Comparison of ENCODE assay signal across 28 cellular contexts in genomic region chr20:50083034-50083433, GRCh38. TPM values are rescaled to one million over a fixed set of nuclear protein-coding genes. Genes with fewer than 3 reads are reported as not detected.
DNase-seq lines count a peak whose midpoint lies in the region; ATAC-seq and TF ChIP-seq lines count a peak whose summit lies in the region.
"Had no signal": no experiment of that assay in that cellular context is flagged by ENCODE, and none has a peak within 500 bp of the region (broad histone marks: within the 10 kb centered on the region; RNA-seq: fewer than 3 reads in every experiment).

No MANE protein-coding gene starts in this region.

- no peak overlapping the region for H3K4me2 ChIP-seq in osteoblast (ENCODE audit: insufficient read depth, low read length)

- peaks cover 66% of the 10 kb centered on the region for H3K36me3 Mint-ChIP-seq in activated T-cell treated with anti-CD3 and anti-CD28 coated beads, Interleukin-2, amount 50 U/mL, for 24 hours (ENCODE audit: low read depth)
- peaks cover 16% of the 10 kb centered on the region for H3K36me3 Mint-ChIP-seq in activated T-cell treated with anti-CD3 and anti-CD28 coated beads, Interleukin-2, amount 50 U/mL, for 4 hours (ENCODE audit: insufficient read depth)
- peaks cover 6% of the 10 kb centered on the region for H3K36me3 Mint-ChIP-seq in natural killer cell
- H3K36me3 Mint-ChIP-seq in natural killer cell treated with Interleukin-12 subunit alpha and Interleukin-12 subunit beta and Interleukin-15 and Interleukin-18, amount 100 ng/mL, for 72 hours = peaks cover 6% of the 10 kb centered on the region
- peaks cover 22% of the 10 kb centered on the region for H3K36me3 Mint-ChIP-seq in activated T-helper 1 cell treated with anti-CD3 and anti-CD28 coated beads, Interleukin-12 subunit alpha, Interleukin-12 subunit beta, Interleukin-2, Interleukin-4 antibody, amounts not matched to agents 30 ng/mL and 10 ng/mL and 1 ng/mL, durations not matched to agents 14 hours and 24 hours and 36 hours (ENCODE audit: low read depth)

- peaks cover 31% of the 10 kb centered on the region for H3K36me3 ChIP-seq in osteoblast (ENCODE audit: insufficient read depth, low read length)

- peaks cover 23% of the 10 kb centered on the region for H3K4me1 ChIP-seq in osteoblast (ENCODE audit: insufficient read depth, low read length)

- ATAC-seq in activated T-cell treated with anti-CD3 and anti-CD28 coated beads, Interleukin-2, amount 50 U/mL, for 4 hours = no peak
- ATAC-seq in natural killer cell (no peak), GM18867 (IDR thresholded peaks at IDR 0.05; ENCODE audit: unreplicated experiment) (no peak)
- ATAC-seq in natural killer cell treated with Interleukin-12 subunit alpha and Interleukin-12 subunit beta and Interleukin-15 and Interleukin-18, amount 100 ng/mL, for 72 hours = no peak

- H3K79me2 ChIP-seq in osteoblast (ENCODE audit: insufficient read depth, low read length) = peaks cover 47% of the 10 kb centered on the region

- H3K27me3 Mint-ChIP-seq in activated T-cell treated with anti-CD3 and anti-CD28 coated beads, Interleukin-2, amount 50 U/mL, for 24 hours = no peaks in the 10 kb centered on the region
- no peaks in the 10 kb centered on the region for H3K27me3 Mint-ChIP-seq in activated T-cell treated with anti-CD3 and anti-CD28 coated beads, Interleukin-2, amount 50 U/mL, for 4 hours (ENCODE audit: low read depth)
- H3K27me3 Mint-ChIP-seq in natural killer cell (ENCODE audit: low read depth in 2 of 2) = no peaks in the 10 kb centered on the region
- H3K27me3 Mint-ChIP-seq in natural killer cell treated with Interleukin-12 subunit alpha and Interleukin-12 subunit beta and Interleukin-15 and Interleukin-18, amount 100 ng/mL, for 72 hours = no peaks in the 10 kb centered on the region
- no peaks in the 10 kb centered on the region for H3K27me3 Mint-ChIP-seq in activated T-helper 1 cell treated with anti-CD3 and anti-CD28 coated beads, Interleukin-12 subunit alpha, Interleukin-12 subunit beta, Interleukin-2, Interleukin-4 antibody, amounts not matched to agents 30 ng/mL and 10 ng/mL and 1 ng/mL, durations not matched to agents 14 hours and 24 hours and 36 hours (ENCODE audit: insufficient read depth)
- H3K27me3 Mint-ChIP-seq: CD8-positive, alpha-beta memory T cell had no signal

- no peak overlapping the region for H3K4me3 Mint-ChIP-seq in activated T-cell treated with anti-CD3 and anti-CD28 coated beads, Interleukin-2, amount 50 U/mL, for 24 hours
- H3K4me3 Mint-ChIP-seq in activated T-cell treated with anti-CD3 and anti-CD28 coated beads, Interleukin-2, amount 50 U/mL, for 4 hours = no peak overlapping the region
- no peak overlapping the region for H3K4me3 Mint-ChIP-seq in natural killer cell
- no peak overlapping the region for H3K4me3 Mint-ChIP-seq in natural killer cell treated with Interleukin-12 subunit alpha and Interleukin-12 subunit beta and Interleukin-15 and Interleukin-18, amount 100 ng/mL, for 72 hours
- H3K4me3 Mint-ChIP-seq in activated T-helper 1 cell treated with anti-CD3 and anti-CD28 coated beads, Interleukin-12 subunit alpha, Interleukin-12 subunit beta, Interleukin-2, Interleukin-4 antibody, amounts not matched to agents 30 ng/mL and 10 ng/mL and 1 ng/mL, durations not matched to agents 14 hours and 24 hours and 36 hours = no peak overlapping the region
- H3K4me3 Mint-ChIP-seq: CD14-positive monocyte had no signal

- H3K9me3 Mint-ChIP-seq in activated T-cell treated with anti-CD3 and anti-CD28 coated beads, Interleukin-2, amount 50 U/mL, for 24 hours = no peaks in the 10 kb centered on the region
- no peaks in the 10 kb centered on the region for H3K9me3 Mint-ChIP-seq in activated T-cell treated with anti-CD3 and anti-CD28 coated beads, Interleukin-2, amount 50 U/mL, for 4 hours
- H3K9me3 Mint-ChIP-seq in natural killer cell = no peaks in the 10 kb centered on the region
- H3K9me3 Mint-ChIP-seq in natural killer cell treated with Interleukin-12 subunit alpha and Interleukin-12 subunit beta and Interleukin-15 and Interleukin-18, amount 100 ng/mL, for 72 hours = no peaks in the 10 kb centered on the region
- no peaks in the 10 kb centered on the region for H3K9me3 Mint-ChIP-seq in activated T-helper 1 cell treated with anti-CD3 and anti-CD28 coated beads, Interleukin-12 subunit alpha, Interleukin-12 subunit beta, Interleukin-2, Interleukin-4 antibody, amounts not matched to agents 30 ng/mL and 10 ng/mL and 1 ng/mL, durations not matched to agents 14 hours and 24 hours and 36 hours
- H3K9me3 Mint-ChIP-seq: CD14-positive monocyte; CD8-positive, alpha-beta memory T cell had no signal

- no peak overlapping the region for H2AFZ ChIP-seq in osteoblast (ENCODE audit: low read length)
- H2AFZ ChIP-seq: GM23248 had no signal

- H3K27ac ChIP-seq in osteoblast (ENCODE audit: low read depth, low read length) = no peak overlapping the region
- H3K27ac ChIP-seq: GM23248, SJCRH30 had no signal

- TF ChIP-seq CTCF in natural killer cell (IDR thresholded peaks at IDR 0.05) (no peak), osteoblast (IDR thresholded peaks at IDR 0.05; ENCODE audit: extremely low read depth, low read depth, low read length) (no peak)

- peak; percentile 22 for DNase-seq in activated T-cell treated with anti-CD3 and anti-CD28 coated beads, Interleukin-2, amount 50 U/mL, for 24 hours
- no peak for DNase-seq in activated T-cell treated with anti-CD3 and anti-CD28 coated beads, Interleukin-2, amount 50 U/mL, for 4 hours
- DNase-seq in natural killer cell (peak; percentile 14), osteoblast (ENCODE audit: insufficient read length, low spot score, missing footprints) (peak; percentile 22), amniotic stem cell (lab: John Stamatoyannopoulos, UW) (no peak)
- no peak for DNase-seq in natural killer cell treated with Interleukin-12 subunit alpha and Interleukin-12 subunit beta and Interleukin-15 and Interleukin-18, amount 100 ng/mL, for 72 hours (ENCODE audit: low spot score)
- no peak for DNase-seq in activated T-helper 1 cell treated with anti-CD3 and anti-CD28 coated beads, Interleukin-12 subunit alpha, Interleukin-12 subunit beta, Interleukin-2, Interleukin-4 antibody, amounts not matched to agents 30 ng/mL and 10 ng/mL and 1 ng/mL, durations not matched to agents 14 hours and 24 hours and 36 hours (ENCODE audit: low spot score)
- DNase-seq: 8988T; ACHN; BE2C; CD8-positive, alpha-beta memory T cell; DMS 273 treated with DMSO at 0.1 percent for 48 hours; DMS79 treated with DMSO at 0.1 percent for 48 hours; GF-D8; GM23248; H7; KG1; MG63; NCI-H1105 treated with DMSO at 0.1 percent for 48 hours; NCI-H146; NCI-H1930; NCI-H2107; NCI-H446; NCI-H524 treated with DMSO at 0.1 percent for 48 hours; NCI-H774; SJCRH30 had no signal

- intact Hi-C loops in natural killer cell (cut with micrococcal nuclease) = no loop called here
- intact Hi-C loops in activated T-helper 1 cell treated with anti-CD3 and anti-CD28 coated beads, Interleukin-12 subunit alpha, Interleukin-12 subunit beta, Interleukin-2, Interleukin-4 antibody, amounts not matched to agents 30 ng/mL and 10 ng/mL and 1 ng/mL, durations not matched to agents 14 hours and 24 hours and 36 hours (cut with micrococcal nuclease) = no loop called here

- H3K27ac Mint-ChIP-seq in activated T-cell treated with anti-CD3 and anti-CD28 coated beads, Interleukin-2, amount 50 U/mL, for 24 hours = peak overlapping the region; percentile 38
- no peak overlapping the region for H3K27ac Mint-ChIP-seq in natural killer cell
- H3K27ac Mint-ChIP-seq in natural killer cell treated with Interleukin-12 subunit alpha and Interleukin-12 subunit beta and Interleukin-15 and Interleukin-18, amount 100 ng/mL, for 72 hours = no peak overlapping the region
- no peak overlapping the region for H3K27ac Mint-ChIP-seq in activated T-helper 1 cell treated with anti-CD3 and anti-CD28 coated beads, Interleukin-12 subunit alpha, Interleukin-12 subunit beta, Interleukin-2, Interleukin-4 antibody, amounts not matched to agents 30 ng/mL and 10 ng/mL and 1 ng/mL, durations not matched to agents 14 hours and 24 hours and 36 hours
- H3K27ac Mint-ChIP-seq: CD14-positive monocyte had no signal

- peaks cover 25% of the 10 kb centered on the region for H4K20me1 ChIP-seq in osteoblast (ENCODE audit: insufficient read depth, low read length)

- H3K27me3 ChIP-seq in osteoblast (ENCODE audit: insufficient read depth, low read length) = no peaks in the 10 kb centered on the region
- H3K27me3 ChIP-seq: BE2C, MG63, SJCRH30 had no signal

- H3K9me3 ChIP-seq in osteoblast (ENCODE audit: low read depth, low read length) = no peaks in the 10 kb centered on the region
- H3K9me3 ChIP-seq: BE2C, MG63, SJCRH30 had no signal

- peaks cover 17% of the 10 kb centered on the region for H3K4me1 Mint-ChIP-seq in activated T-cell treated with anti-CD3 and anti-CD28 coated beads, Interleukin-2, amount 50 U/mL, for 24 hours (ENCODE audit: low read depth)
- H3K4me1 Mint-ChIP-seq in activated T-cell treated with anti-CD3 and anti-CD28 coated beads, Interleukin-2, amount 50 U/mL, for 4 hours (ENCODE audit: low read depth) = peaks cover 16% of the 10 kb centered on the region
- peaks cover 21 to 30% of the 10 kb centered on the region in 2 donors for H3K4me1 Mint-ChIP-seq in natural killer cell
- peaks cover 21 to 27% of the 10 kb centered on the region in 2 donors for H3K4me1 Mint-ChIP-seq in natural killer cell treated with Interleukin-12 subunit alpha and Interleukin-12 subunit beta and Interleukin-15 and Interleukin-18, amount 100 ng/mL, for 72 hours (ENCODE audit: low read depth in 2 of 2)
- H3K4me1 Mint-ChIP-seq in activated T-helper 1 cell treated with anti-CD3 and anti-CD28 coated beads, Interleukin-12 subunit alpha, Interleukin-12 subunit beta, Interleukin-2, Interleukin-4 antibody, amounts not matched to agents 30 ng/mL and 10 ng/mL and 1 ng/mL, durations not matched to agents 14 hours and 24 hours and 36 hours (ENCODE audit: low read depth) = peaks cover 17% of the 10 kb centered on the region

- H3K4me3 ChIP-seq in osteoblast (ENCODE audit: insufficient read depth, low read length) = no peak overlapping the region
- H3K4me3 ChIP-seq: GM23248, MG63, SJCRH30 had no signal

RNA-seq across cellular contexts. Expression of gene UBE2V1, which starts 29.9 kb away (rescaled TPM):
- 100 to 1,000 TPM; 126 to 144 (median 139) TPM for total RNA-seq in activated T-cell treated with anti-CD3 and anti-CD28 coated beads, Interleukin-2, amount 50 U/mL, for 4 hours
- 100 to 1,000 TPM; 194 to 238 (median 236) TPM for total RNA-seq in natural killer cell
- total RNA-seq in natural killer cell treated with Interleukin-12 subunit alpha and Interleukin-12 subunit beta and Interleukin-15 and Interleukin-18, amount 100 ng/mL, for 72 hours = 100 to 1,000 TPM; 198 to 240 TPM
- total RNA-seq in osteoblast = 90.8 and 100 TPM in 2 replicates
- 166 and 170 TPM in 2 replicates for total RNA-seq in activated T-helper 1 cell treated with anti-CD3 and anti-CD28 coated beads, Interleukin-12 subunit alpha, Interleukin-12 subunit beta, Interleukin-2, Interleukin-4 antibody, amounts not matched to agents 30 ng/mL and 10 ng/mL and 1 ng/mL, durations not matched to agents 14 hours and 24 hours and 36 hours

Comparison
In these comparisons a context has a peak if more than half of its experiments do, and no peak if none do; other contexts are left out.
1. DNase-seq: peak in activated T-cell treated with anti-CD3 and anti-CD28 coated beads, Interleukin-2, amount 50 U/mL, for 24 hours (single experiment), natural killer cell (single experiment) and osteoblast (single experiment); none in activated T-cell treated with anti-CD3 and anti-CD28 coated beads, Interleukin-2, amount 50 U/mL, for 4 hours (single experiment), natural killer cell treated with Interleukin-12 subunit alpha and Interleukin-12 subunit beta and Interleukin-15 and Interleukin-18, amount 100 ng/mL, for 72 hours (single experiment), amniotic stem cell (single experiment) and activated T-helper 1 cell treated with anti-CD3 and anti-CD28 coated beads, Interleukin-12 subunit alpha, Interleukin-12 subunit beta, Interleukin-2, Interleukin-4 antibody, amounts not matched to agents 30 ng/mL and 10 ng/mL and 1 ng/mL, durations not matched to agents 14 hours and 24 hours and 36 hours (single experiment).